ENCODE assay signal across 19 cellular contexts in genomic region chr17:10081571-10082169, GRCh38.
A peak's percentile ranks its signal among the peaks of the same experiment; 100 is the strongest.
DNase-seq lines count a peak whose midpoint lies in the region; ATAC-seq and TF ChIP-seq lines count a peak whose summit lies in the region.
"Had no signal": no experiment of that assay in that cellular context is flagged by ENCODE, and none has a peak within 500 bp of the region (broad histone marks: within the 10 kb centered on the region; RNA-seq: fewer than 3 reads in every experiment).

No MANE protein-coding gene starts in this region.

- no peak for TF ChIP-seq CTCF in endodermal cell (conservative IDR thresholded peaks at IDR 0.05)

- H3K27me3 ChIP-seq in endodermal cell (ENCODE audit: control insufficient read depth, insufficient read depth, low read length, poor library complexity, severe bottlenecking) = no peaks in the 10 kb centered on the region

- peaks cover 3% of the 10 kb centered on the region for H3K4me1 Mint-ChIP-seq in activated naive CD4-positive, alpha-beta T cell treated with anti-CD3 and anti-CD28 coated beads, Interleukin-2, amount 50 U/mL, for 24 hours
- peaks cover 4% of the 10 kb centered on the region for H3K4me1 Mint-ChIP-seq in activated naive CD4-positive, alpha-beta T cell treated with anti-CD3 and anti-CD28 coated beads, Interleukin-2, amount 10 ng/mL, durations not matched to agents 7 days and 5 days
- peaks cover 11% of the 10 kb centered on the region for H3K4me1 Mint-ChIP-seq in endodermal cell
- peaks cover 40% of the 10 kb centered on the region for H3K4me1 Mint-ChIP-seq in stimulated activated naive CD8-positive, alpha-beta T cell treated with anti-CD3 and anti-CD28 coated beads, Interleukin-15, Interleukin-2, amounts not matched to agents 100 ng/mL and 50 ng/mL, for 24 hours (ENCODE audit: low read depth)

- H3K4me1 ChIP-seq in endodermal cell (ENCODE audit: control insufficient read depth, insufficient read depth, low read length) = no peaks in the 10 kb centered on the region

- H3K36me3 ChIP-seq in endodermal cell (ENCODE audit: control insufficient read depth, insufficient read depth, low read length) = no peaks in the 10 kb centered on the region

- ATAC-seq in HG02884 (IDR thresholded peaks at IDR 0.05; ENCODE audit: unreplicated experiment) = no peak
- ATAC-seq: A549 had no signal

- H3K9me3 Mint-ChIP-seq in activated naive CD4-positive, alpha-beta T cell treated with anti-CD3 and anti-CD28 coated beads, Interleukin-2, amount 50 U/mL, for 24 hours = peaks cover 7% of the 10 kb centered on the region
- peaks cover 13% of the 10 kb centered on the region for H3K9me3 Mint-ChIP-seq in activated naive CD4-positive, alpha-beta T cell treated with anti-CD3 and anti-CD28 coated beads, Interleukin-2, amount 10 ng/mL, durations not matched to agents 7 days and 5 days
- peaks cover 31% of the 10 kb centered on the region for H3K9me3 Mint-ChIP-seq in endodermal cell
- H3K9me3 Mint-ChIP-seq in stimulated activated naive CD8-positive, alpha-beta T cell treated with anti-CD3 and anti-CD28 coated beads, Interleukin-15, Interleukin-2, amounts not matched to agents 100 ng/mL and 50 ng/mL, for 24 hours = peaks cover 9% of the 10 kb centered on the region

- H3K9me3 ChIP-seq in endodermal cell (ENCODE audit: control insufficient read depth, low read length) = peaks cover 15% of the 10 kb centered on the region
- H3K9me3 ChIP-seq: Caco-2 had no signal

- 79 to 89% methylated on average over 5 to 8 of the region's 8 CpGs for WGBS in endodermal cell (ENCODE audit: insufficient coverage in 1 of 2, insufficient read length in 1 of 2), 2 experiments

- intact Hi-C loops in head of caudate nucleus (cut with DNase I) = no loop called here

- H3K4me3 ChIP-seq in endodermal cell (ENCODE audit: low read length) = no peak overlapping the region
- H3K4me3 ChIP-seq: A549, PC-9 had no signal

- H3K27me3 Mint-ChIP-seq in activated naive CD4-positive, alpha-beta T cell treated with anti-CD3 and anti-CD28 coated beads, Interleukin-2, amount 50 U/mL, for 24 hours = no peaks in the 10 kb centered on the region
- no peaks in the 10 kb centered on the region for H3K27me3 Mint-ChIP-seq in activated naive CD4-positive, alpha-beta T cell treated with anti-CD3 and anti-CD28 coated beads, Interleukin-2, amount 10 ng/mL, durations not matched to agents 7 days and 5 days
- H3K27me3 Mint-ChIP-seq in endodermal cell (ENCODE audit: insufficient read depth) = no peaks in the 10 kb centered on the region
- no peaks in the 10 kb centered on the region for H3K27me3 Mint-ChIP-seq in stimulated activated naive CD8-positive, alpha-beta T cell treated with anti-CD3 and anti-CD28 coated beads, Interleukin-15, Interleukin-2, amounts not matched to agents 100 ng/mL and 50 ng/mL, for 24 hours

- CTCF ChIA-PET in activated naive CD4-positive, alpha-beta T cell treated with anti-CD3 and anti-CD28 coated beads, Interleukin-2, amount 10 ng/mL, durations not matched to agents 7 days and 5 days (lab: Charles Lee) = no interaction called here

- peak overlapping the region; percentile 15 for H3K4me3 Mint-ChIP-seq in activated naive CD4-positive, alpha-beta T cell treated with anti-CD3 and anti-CD28 coated beads, Interleukin-2, amount 50 U/mL, for 24 hours
- H3K4me3 Mint-ChIP-seq in activated naive CD4-positive, alpha-beta T cell treated with anti-CD3 and anti-CD28 coated beads, Interleukin-2, amount 10 ng/mL, durations not matched to agents 7 days and 5 days = no peak overlapping the region
- no peak overlapping the region for H3K4me3 Mint-ChIP-seq in endodermal cell
- no peak overlapping the region for H3K4me3 Mint-ChIP-seq in stimulated activated naive CD8-positive, alpha-beta T cell treated with anti-CD3 and anti-CD28 coated beads, Interleukin-15, Interleukin-2, amounts not matched to agents 100 ng/mL and 50 ng/mL, for 24 hours
- H3K4me3 Mint-ChIP-seq: H9 had no signal

- H3K36me3 Mint-ChIP-seq in activated naive CD4-positive, alpha-beta T cell treated with anti-CD3 and anti-CD28 coated beads, Interleukin-2, amount 50 U/mL, for 24 hours = no peaks in the 10 kb centered on the region
- H3K36me3 Mint-ChIP-seq in activated naive CD4-positive, alpha-beta T cell treated with anti-CD3 and anti-CD28 coated beads, Interleukin-2, amount 10 ng/mL, durations not matched to agents 7 days and 5 days = no peaks in the 10 kb centered on the region
- H3K36me3 Mint-ChIP-seq in endodermal cell (ENCODE audit: low read depth) = peaks cover 3% of the 10 kb centered on the region
- no peaks in the 10 kb centered on the region for H3K36me3 Mint-ChIP-seq in stimulated activated naive CD8-positive, alpha-beta T cell treated with anti-CD3 and anti-CD28 coated beads, Interleukin-15, Interleukin-2, amounts not matched to agents 100 ng/mL and 50 ng/mL, for 24 hours (ENCODE audit: low read depth)

- no peak overlapping the region for H3K9ac ChIP-seq in endodermal cell (ENCODE audit: extremely low read depth, low read length, poor library complexity, severe bottlenecking)

- DNase-seq in activated naive CD4-positive, alpha-beta T cell treated with anti-CD3 and anti-CD28 coated beads, Interleukin-2, amount 10 ng/mL, durations not matched to agents 7 days and 5 days = no peak
- DNase-seq in NCI-H460 (ENCODE audit: extremely low read depth, low read depth) (peak; percentile 4), endodermal cell (peak; percentile 64), RPMI8226 (no peak), head of caudate nucleus (no peak)
- DNase-seq: Caco-2, DMS153, EL, H9, NCI-H1105 treated with DMSO at 0.1 percent for 48 hours, NCI-H1930, NCI-H446 treated with DMSO at 0.1 percent for 48 hours, NCI-H82, PC-9 had no signal

- no peak overlapping the region for H3K27ac Mint-ChIP-seq in activated naive CD4-positive, alpha-beta T cell treated with anti-CD3 and anti-CD28 coated beads, Interleukin-2, amount 50 U/mL, for 24 hours
- H3K27ac Mint-ChIP-seq in activated naive CD4-positive, alpha-beta T cell treated with anti-CD3 and anti-CD28 coated beads, Interleukin-2, amount 10 ng/mL, durations not matched to agents 7 days and 5 days = no peak overlapping the region
- no peak overlapping the region for H3K27ac Mint-ChIP-seq in endodermal cell
- peak overlapping the region; percentile 50 for H3K27ac Mint-ChIP-seq in stimulated activated naive CD8-positive, alpha-beta T cell treated with anti-CD3 and anti-CD28 coated beads, Interleukin-15, Interleukin-2, amounts not matched to agents 100 ng/mL and 50 ng/mL, for 24 hours
- H3K27ac Mint-ChIP-seq: H9 had no signal

- no peak overlapping the region for H3K27ac ChIP-seq in endodermal cell (ENCODE audit: low read depth, low read length)
- H3K27ac ChIP-seq: A549, C4-2B, PC-9 had no signal

Comparison
In these comparisons a context has a peak if more than half of its experiments do, and no peak if none do; other contexts are left out.
1. DNase-seq: peak in NCI-H460 (single experiment) and endodermal cell (single experiment); none in activated naive CD4-positive, alpha-beta T cell treated with anti-CD3 and anti-CD28 coated beads, Interleukin-2, amount 10 ng/mL, durations not matched to agents 7 days and 5 days (single experiment), RPMI8226 (single experiment) and head of caudate nucleus (0 of 42).